1 cellular context compared by ENCODE assay signal in the genomic region with DNA sequence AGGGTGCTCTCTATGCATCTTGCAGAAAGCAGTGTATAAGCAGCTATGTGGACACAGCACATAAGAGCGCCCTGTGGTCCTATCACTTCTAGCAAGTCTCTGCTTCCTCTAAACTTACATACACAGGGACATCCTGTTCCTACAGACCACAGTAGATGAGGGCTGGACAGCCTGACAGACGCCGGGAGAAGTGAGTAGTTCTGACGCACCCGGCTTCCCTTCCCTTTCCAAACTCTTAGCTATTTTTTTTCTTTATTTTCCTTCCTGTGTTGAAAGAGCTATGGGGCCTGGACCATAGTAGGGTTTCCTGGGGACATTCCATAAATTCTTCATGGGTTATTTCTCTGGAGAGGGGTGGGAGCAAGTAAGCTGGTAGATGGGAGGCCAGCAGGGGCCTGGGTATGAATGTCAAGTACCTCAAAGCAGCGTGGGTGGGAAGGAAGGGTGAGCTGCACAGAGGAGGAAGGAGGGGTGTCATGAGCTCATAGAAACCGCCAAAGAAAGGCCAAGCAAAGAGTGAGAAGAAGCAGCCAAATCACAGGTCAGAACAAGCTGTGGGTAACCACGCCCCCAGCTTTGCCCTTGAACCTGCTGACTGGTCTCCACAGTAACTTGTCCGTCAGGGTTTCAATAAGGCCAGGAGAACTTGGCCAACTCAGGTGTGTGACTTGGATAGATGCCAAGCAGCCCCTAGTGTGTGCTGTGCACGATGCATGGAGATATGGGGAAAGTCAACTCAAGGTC.
TF ChIP-seq lines count a peak whose summit lies in the region.

No MANE protein-coding gene starts in this region.

TF ChIP-seq in endothelial cell of umbilical vein, 7 proteins besides CTCF, POLR2A, EP300 and RAD21 (continued from another document):
- peak; percentile 58 for TF ChIP-seq GATA2 (IDR thresholded peaks at IDR 0.05; ENCODE audit: insufficient read depth, insufficient read length, low read depth, low read length)
